Comparison of ENCODE assay signal across 2 cellular contexts in the genomic region with DNA sequence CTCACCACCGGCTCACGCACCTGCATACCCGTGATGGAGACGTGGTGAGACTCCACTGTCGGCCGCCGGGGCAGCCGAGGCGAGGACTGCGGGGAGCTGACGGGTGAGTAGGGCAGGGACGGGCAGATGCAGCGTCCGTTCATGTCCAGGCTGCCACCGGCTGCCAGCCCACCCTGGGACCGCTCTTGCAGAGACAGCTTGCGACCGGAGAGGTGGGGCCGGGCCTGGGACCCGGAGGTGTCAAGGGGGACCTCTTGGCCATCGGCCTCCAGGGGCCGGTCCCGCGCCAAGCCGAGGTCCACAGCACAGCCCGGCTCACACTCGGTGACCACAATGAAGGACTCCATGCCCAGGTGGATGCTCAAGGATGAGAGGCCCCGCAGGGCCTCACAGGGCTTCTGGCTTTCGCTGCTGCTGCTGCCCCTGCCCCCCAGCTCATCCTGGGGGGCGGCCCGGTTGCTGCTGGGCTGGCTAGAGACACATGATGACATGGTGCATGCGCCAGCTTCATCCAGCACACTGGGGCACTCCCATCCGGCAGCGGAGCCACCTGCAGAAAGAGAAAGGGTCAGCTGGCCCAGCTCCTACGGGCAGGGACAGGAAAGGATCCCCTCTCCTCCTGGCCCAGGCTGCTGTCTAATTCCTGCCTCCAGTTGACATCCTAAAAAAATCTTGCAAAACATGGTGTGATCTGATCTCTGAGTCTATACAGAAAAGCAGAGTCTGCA.
TF ChIP-seq lines count a peak whose summit lies in the region.

No MANE protein-coding gene starts in this region.

TF ChIP-seq in GM12878, 131 proteins besides CTCF, POLR2A, EP300 and RAD21:
- TF ChIP-seq, protein P1, sequence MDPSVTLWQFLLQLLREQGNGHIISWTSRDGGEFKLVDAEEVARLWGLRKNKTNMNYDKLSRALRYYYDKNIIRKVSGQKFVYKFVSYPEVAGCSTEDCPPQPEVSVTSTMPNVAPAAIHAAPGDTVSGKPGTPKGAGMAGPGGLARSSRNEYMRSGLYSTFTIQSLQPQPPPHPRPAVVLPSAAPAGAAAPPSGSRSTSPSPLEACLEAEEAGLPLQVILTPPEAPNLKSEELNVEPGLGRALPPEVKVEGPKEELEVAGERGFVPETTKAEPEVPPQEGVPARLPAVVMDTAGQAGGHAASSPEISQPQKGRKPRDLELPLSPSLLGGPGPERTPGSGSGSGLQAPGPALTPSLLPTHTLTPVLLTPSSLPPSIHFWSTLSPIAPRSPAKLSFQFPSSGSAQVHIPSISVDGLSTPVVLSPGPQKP (IDR thresholded peaks at IDR 0.05; ENCODE audit: low read depth, low read length), result no peak
- no peak for TF ChIP-seq IRF4 (IDR thresholded peaks at IDR 0.05; ENCODE audit: low read depth, low read length)
- TF ChIP-seq ZNF622 (IDR thresholded peaks at IDR 0.05), result no peak
- no peak for TF ChIP-seq FOS (IDR thresholded peaks at IDR 0.05; ENCODE audit: borderline replicate concordance, extremely low read depth, insufficient read length)
- TF ChIP-seq SMARCA5 (IDR thresholded peaks at IDR 0.05), result no peak
- no peak for TF ChIP-seq PAX5 (IDR thresholded peaks at IDR 0.05; ENCODE audit: borderline replicate concordance, low read depth, low read length)
- no peak for TF ChIP-seq GATAD2B (conservative IDR thresholded peaks at IDR 0.05; ENCODE audit: low read depth)
- TF ChIP-seq YY1 (IDR thresholded peaks at IDR 0.05; ENCODE audit: low read depth, low read length), result no peak
- TF ChIP-seq RELA (IDR thresholded peaks at IDR 0.05; ENCODE audit: borderline replicate concordance, partially characterized antibody), result no peak

TF ChIP-seq in SK-N-SH, 30 proteins besides CTCF, POLR2A, EP300 and RAD21:
- TF ChIP-seq POLR2AphosphoS5 (IDR thresholded peaks at IDR 0.05; ENCODE audit: low read depth, low read length) (no peak), RCOR1 (IDR thresholded peaks at IDR 0.05; ENCODE audit: low read length) (no peak), EZH2phosphoT487 (IDR thresholded peaks at IDR 0.05; ENCODE audit: borderline replicate concordance, low read depth) (no peak), RXRA (IDR thresholded peaks at IDR 0.05; ENCODE audit: borderline replicate concordance, low read depth) (no peak), YY1 (IDR thresholded peaks at IDR 0.05; ENCODE audit: low read depth) (no peak)
- TF ChIP-seq, protein P2, sequence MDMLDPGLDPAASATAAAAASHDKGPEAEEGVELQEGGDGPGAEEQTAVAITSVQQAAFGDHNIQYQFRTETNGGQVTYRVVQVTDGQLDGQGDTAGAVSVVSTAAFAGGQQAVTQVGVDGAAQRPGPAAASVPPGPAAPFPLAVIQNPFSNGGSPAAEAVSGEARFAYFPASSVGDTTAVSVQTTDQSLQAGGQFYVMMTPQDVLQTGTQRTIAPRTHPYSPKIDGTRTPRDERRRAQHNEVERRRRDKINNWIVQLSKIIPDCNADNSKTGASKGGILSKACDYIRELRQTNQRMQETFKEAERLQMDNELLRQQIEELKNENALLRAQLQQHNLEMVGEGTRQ (IDR thresholded peaks at IDR 0.05; ENCODE audit: borderline replicate concordance, low read depth, low read length), result no peak
